ENCODE assay signal across 8 cellular contexts in genomic region chr4:40192286-40193017, GRCh38. TPM values are rescaled to one million over a fixed set of nuclear protein-coding genes. Genes with fewer than 3 reads are reported as not detected.
A peak's percentile ranks its signal among the peaks of the same experiment; 100 is the strongest.
DNase-seq lines count a peak whose midpoint lies in the region; ATAC-seq lines count a peak whose summit lies in the region.

No MANE protein-coding gene starts in this region.

- peak overlapping the region; percentile 64 to 99 (median 90) for H3K27ac Mint-ChIP-seq in immature natural killer cell

- DNase-seq in Jurkat, Clone E6-1 (ENCODE audit: low read depth, low spot score) = no peak
- DNase-seq in immature natural killer cell = no peak
- no peak for DNase-seq in SW 1271 (lab: John Stamatoyannopoulos, UW)
- no peak for DNase-seq in NCI-H1436 treated with DMSO at 0.1 percent for 48 hours (lab: John Stamatoyannopoulos, UW)
- DNase-seq in SW480 (ENCODE audit: low spot score) = no peak
- no peak for DNase-seq in NCI-H187 treated with DMSO at 0.1 percent for 48 hours (lab: John Stamatoyannopoulos, UW)

- H3K27me3 Mint-ChIP-seq in immature natural killer cell (ENCODE audit: low read depth in 3 of 3) = peaks cover 7 to 42% (median 23%) of the 10 kb centered on the region in 3 donors

- H3K4me3 ChIP-seq in Jurkat, Clone E6-1 (ENCODE audit: low read length) = peak overlapping the region; percentile 63

- H3K4me1 Mint-ChIP-seq in immature natural killer cell = peaks cover 47% of the 10 kb centered on the region in 2 donors

- H3K36me3 Mint-ChIP-seq in immature natural killer cell = no peaks in the 10 kb centered on the region

- ATAC-seq in GM18498 (IDR thresholded peaks at IDR 0.05; ENCODE audit: unreplicated experiment) (peak; percentile 47), GM21381 (IDR thresholded peaks at IDR 0.05; ENCODE audit: unreplicated experiment) (peak; percentile 40)

- no peaks in the 10 kb centered on the region for H3K9me3 Mint-ChIP-seq in immature natural killer cell

- peak overlapping the region; percentile 15 to 95 (median 65) for H3K4me3 Mint-ChIP-seq in immature natural killer cell

RNA-seq across cellular contexts. Expression of gene RHOH, which starts 4.4 kb away (rescaled TPM):
- 136 TPM for polyA plus RNA-seq in Jurkat, Clone E6-1 (2012; ENCODE audit: insufficient read depth, insufficient read length)
- polyA plus RNA-seq in immature natural killer cell = 10 to 100 TPM; 82.0 to 97.6 (median 97.3) TPM
